1 cellular context compared by ENCODE assay signal in the genomic region with DNA sequence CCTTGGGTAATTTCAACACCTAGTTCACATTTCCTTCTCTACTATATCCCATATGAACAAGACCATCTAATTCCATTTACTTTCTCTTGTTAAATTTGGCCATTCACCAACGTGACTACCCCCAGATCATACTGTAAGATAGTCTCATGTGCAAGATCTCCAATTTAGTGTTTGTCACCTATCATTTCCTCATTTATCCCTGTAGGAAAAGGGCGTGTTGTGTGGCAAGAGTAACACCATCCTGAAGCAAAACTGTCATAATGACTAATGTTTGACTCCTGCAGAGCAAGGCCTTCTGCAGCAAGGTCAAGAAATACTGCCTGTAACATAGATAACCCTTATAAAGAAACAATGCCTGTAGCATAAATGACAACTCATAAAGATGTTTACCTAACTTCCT.
TF ChIP-seq lines count a peak whose summit lies in the region.

No MANE protein-coding gene starts in this region.

TF ChIP-seq in K562, 482 proteins besides CTCF, POLR2A, EP300 and RAD21 (continued from another document):
- TF ChIP-seq, protein P1, sequence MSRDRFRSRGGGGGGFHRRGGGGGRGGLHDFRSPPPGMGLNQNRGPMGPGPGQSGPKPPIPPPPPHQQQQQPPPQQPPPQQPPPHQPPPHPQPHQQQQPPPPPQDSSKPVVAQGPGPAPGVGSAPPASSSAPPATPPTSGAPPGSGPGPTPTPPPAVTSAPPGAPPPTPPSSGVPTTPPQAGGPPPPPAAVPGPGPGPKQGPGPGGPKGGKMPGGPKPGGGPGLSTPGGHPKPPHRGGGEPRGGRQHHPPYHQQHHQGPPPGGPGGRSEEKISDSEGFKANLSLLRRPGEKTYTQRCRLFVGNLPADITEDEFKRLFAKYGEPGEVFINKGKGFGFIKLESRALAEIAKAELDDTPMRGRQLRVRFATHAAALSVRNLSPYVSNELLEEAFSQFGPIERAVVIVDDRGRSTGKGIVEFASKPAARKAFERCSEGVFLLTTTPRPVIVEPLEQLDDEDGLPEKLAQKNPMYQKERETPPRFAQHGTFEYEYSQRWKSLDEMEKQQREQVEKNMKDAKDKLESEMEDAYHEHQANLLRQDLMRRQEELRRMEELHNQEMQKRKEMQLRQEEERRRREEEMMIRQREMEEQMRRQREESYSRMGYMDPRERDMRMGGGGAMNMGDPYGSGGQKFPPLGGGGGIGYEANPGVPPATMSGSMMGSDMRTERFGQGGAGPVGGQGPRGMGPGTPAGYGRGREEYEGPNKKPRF (IDR thresholded peaks at IDR 0.05; ENCODE audit: low read depth, low read length) = no peak
- TF ChIP-seq, protein P2, sequence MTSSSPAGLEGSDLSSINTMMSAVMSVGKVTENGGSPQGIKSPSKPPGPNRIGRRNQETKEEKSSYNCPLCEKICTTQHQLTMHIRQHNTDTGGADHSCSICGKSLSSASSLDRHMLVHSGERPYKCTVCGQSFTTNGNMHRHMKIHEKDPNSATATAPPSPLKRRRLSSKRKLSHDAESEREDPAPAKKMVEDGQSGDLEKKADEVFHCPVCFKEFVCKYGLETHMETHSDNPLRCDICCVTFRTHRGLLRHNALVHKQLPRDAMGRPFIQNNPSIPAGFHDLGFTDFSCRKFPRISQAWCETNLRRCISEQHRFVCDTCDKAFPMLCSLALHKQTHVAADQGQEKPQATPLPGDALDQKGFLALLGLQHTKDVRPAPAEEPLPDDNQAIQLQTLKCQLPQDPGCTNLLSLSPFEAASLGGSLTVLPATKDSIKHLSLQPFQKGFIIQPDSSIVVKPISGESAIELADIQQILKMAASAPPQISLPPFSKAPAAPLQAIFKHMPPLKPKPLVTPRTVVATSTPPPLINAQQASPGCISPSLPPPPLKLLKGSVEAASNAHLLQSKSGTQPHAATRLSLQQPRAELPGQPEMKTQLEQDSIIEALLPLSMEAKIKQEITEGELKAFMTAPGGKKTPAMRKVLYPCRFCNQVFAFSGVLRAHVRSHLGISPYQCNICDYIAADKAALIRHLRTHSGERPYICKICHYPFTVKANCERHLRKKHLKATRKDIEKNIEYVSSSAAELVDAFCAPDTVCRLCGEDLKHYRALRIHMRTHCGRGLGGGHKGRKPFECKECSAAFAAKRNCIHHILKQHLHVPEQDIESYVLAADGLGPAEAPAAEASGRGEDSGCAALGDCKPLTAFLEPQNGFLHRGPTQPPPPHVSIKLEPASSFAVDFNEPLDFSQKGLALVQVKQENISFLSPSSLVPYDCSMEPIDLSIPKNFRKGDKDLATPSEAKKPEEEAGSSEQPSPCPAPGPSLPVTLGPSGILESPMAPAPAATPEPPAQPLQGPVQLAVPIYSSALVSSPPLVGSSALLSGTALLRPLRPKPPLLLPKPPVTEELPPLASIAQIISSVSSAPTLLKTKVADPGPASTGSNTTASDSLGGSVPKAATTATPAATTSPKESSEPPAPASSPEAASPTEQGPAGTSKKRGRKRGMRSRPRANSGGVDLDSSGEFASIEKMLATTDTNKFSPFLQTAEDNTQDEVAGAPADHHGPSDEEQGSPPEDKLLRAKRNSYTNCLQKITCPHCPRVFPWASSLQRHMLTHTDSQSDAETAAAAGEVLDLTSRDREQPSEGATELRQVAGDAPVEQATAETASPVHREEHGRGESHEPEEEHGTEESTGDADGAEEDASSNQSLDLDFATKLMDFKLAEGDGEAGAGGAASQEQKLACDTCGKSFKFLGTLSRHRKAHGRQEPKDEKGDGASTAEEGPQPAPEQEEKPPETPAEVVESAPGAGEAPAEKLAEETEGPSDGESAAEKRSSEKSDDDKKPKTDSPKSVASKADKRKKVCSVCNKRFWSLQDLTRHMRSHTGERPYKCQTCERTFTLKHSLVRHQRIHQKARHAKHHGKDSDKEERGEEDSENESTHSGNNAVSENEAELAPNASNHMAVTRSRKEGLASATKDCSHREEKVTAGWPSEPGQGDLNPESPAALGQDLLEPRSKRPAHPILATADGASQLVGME (CRISPR knock-in tag; IDR thresholded peaks at IDR 0.05) = no peak
- TF ChIP-seq, protein P3, sequence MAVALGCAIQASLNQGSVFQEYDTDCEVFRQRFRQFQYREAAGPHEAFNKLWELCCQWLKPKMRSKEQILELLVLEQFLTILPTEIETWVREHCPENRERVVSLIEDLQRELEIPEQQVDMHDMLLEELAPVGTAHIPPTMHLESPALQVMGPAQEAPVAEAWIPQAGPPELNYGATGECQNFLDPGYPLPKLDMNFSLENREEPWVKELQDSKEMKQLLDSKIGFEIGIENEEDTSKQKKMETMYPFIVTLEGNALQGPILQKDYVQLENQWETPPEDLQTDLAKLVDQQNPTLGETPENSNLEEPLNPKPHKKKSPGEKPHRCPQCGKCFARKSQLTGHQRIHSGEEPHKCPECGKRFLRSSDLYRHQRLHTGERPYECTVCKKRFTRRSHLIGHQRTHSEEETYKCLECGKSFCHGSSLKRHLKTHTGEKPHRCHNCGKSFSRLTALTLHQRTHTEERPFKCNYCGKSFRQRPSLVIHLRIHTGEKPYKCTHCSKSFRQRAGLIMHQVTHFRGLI (CRISPR knock-in tag; IDR thresholded peaks at IDR 0.05) = no peak
- peak; percentile 36 for TF ChIP-seq MEIS2 (IDR thresholded peaks at IDR 0.05; ENCODE audit: partially characterized antibody)
- TF ChIP-seq, protein P4, sequence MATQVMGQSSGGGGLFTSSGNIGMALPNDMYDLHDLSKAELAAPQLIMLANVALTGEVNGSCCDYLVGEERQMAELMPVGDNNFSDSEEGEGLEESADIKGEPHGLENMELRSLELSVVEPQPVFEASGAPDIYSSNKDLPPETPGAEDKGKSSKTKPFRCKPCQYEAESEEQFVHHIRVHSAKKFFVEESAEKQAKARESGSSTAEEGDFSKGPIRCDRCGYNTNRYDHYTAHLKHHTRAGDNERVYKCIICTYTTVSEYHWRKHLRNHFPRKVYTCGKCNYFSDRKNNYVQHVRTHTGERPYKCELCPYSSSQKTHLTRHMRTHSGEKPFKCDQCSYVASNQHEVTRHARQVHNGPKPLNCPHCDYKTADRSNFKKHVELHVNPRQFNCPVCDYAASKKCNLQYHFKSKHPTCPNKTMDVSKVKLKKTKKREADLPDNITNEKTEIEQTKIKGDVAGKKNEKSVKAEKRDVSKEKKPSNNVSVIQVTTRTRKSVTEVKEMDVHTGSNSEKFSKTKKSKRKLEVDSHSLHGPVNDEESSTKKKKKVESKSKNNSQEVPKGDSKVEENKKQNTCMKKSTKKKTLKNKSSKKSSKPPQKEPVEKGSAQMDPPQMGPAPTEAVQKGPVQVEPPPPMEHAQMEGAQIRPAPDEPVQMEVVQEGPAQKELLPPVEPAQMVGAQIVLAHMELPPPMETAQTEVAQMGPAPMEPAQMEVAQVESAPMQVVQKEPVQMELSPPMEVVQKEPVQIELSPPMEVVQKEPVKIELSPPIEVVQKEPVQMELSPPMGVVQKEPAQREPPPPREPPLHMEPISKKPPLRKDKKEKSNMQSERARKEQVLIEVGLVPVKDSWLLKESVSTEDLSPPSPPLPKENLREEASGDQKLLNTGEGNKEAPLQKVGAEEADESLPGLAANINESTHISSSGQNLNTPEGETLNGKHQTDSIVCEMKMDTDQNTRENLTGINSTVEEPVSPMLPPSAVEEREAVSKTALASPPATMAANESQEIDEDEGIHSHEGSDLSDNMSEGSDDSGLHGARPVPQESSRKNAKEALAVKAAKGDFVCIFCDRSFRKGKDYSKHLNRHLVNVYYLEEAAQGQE (CRISPR knock-in tag; IDR thresholded peaks at IDR 0.05; ENCODE audit: low read depth) = no peak
- TF ChIP-seq, protein P5, sequence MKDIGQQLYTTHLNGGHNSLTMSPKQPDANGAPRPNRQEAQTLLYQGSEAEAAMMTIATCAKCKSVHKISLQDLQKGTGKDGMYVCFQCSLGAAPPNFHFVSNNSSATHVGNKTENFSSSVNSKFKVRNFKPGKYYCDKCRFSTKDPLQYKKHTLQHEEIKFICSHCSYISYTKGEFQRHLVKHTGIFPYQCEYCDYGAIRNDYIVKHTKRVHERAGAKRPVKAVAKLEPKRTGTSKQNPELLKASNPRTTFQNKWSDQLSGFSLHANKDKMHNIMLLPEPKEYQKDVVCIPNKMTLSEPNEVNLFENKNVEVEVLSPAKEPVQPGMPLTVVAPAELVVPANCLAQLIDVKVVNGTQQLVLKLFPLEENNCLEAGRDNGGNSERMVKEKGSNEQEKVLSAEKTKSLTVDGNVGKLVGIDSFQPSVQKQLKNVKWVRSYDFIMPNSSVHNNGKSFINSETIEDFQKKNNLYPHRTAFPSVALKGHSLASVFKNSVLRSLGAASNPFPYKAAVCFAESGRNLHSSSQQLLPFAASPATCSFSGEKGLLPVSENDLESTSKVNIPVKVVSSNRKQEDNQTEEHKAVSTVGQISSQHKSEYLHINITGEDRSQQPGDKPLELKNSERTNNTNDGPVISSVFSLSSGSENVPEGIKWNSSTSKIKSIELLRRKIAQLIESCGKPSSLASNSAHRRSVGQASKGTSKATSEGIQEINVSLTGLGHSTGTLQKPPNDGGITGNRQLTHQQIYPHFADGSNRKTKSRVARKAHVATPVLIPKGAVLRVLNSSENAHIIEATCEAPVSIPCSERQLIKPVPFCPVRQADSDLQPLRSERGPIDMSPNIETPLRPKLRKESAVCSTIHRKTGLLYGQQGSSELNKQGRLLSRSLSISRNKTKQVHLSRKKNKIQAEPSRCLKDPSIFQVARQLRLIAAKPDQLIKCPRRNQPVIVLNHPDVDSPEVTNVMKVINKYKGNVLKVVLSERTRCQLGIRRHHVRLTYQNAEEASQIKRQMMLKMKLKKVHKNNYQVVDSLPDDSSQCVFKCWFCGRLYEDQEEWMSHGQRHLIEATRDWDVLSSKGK (CRISPR knock-in tag; IDR thresholded peaks at IDR 0.05) = no peak
- no peak for TF ChIP-seq ZC3H11A (IDR thresholded peaks at IDR 0.05; ENCODE audit: low read depth, low read length)
- 0 out of 2 replicates have a peak, but pooled peaks have one; percentile 33 for TF ChIP-seq ZNF311 (CRISPR knock-in tag; IDR thresholded peaks at IDR 0.05)
- TF ChIP-seq, protein P6, sequence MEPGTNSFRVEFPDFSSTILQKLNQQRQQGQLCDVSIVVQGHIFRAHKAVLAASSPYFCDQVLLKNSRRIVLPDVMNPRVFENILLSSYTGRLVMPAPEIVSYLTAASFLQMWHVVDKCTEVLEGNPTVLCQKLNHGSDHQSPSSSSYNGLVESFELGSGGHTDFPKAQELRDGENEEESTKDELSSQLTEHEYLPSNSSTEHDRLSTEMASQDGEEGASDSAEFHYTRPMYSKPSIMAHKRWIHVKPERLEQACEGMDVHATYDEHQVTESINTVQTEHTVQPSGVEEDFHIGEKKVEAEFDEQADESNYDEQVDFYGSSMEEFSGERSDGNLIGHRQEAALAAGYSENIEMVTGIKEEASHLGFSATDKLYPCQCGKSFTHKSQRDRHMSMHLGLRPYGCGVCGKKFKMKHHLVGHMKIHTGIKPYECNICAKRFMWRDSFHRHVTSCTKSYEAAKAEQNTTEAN (CRISPR knock-in tag; IDR thresholded peaks at IDR 0.05) = no peak
- TF ChIP-seq, protein P7, sequence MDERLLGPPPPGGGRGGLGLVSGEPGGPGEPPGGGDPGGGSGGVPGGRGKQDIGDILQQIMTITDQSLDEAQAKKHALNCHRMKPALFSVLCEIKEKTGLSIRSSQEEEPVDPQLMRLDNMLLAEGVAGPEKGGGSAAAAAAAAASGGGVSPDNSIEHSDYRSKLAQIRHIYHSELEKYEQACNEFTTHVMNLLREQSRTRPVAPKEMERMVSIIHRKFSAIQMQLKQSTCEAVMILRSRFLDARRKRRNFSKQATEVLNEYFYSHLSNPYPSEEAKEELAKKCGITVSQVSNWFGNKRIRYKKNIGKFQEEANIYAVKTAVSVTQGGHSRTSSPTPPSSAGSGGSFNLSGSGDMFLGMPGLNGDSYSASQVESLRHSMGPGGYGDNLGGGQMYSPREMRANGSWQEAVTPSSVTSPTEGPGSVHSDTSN (CRISPR knock-in tag; IDR thresholded peaks at IDR 0.05; ENCODE audit: low read depth) = no peak
- TF ChIP-seq, protein P7 (tag; conservative IDR thresholded peaks at IDR 0.05; ENCODE audit: low read depth) = 0 out of 2 replicates have a peak, but pooled peaks have one; percentile 29
- TF ChIP-seq PHB (CRISPR knock-in tag; IDR thresholded peaks at IDR 0.05) = no peak
- no peak for TF ChIP-seq ZNF551 (CRISPR knock-in tag; IDR thresholded peaks at IDR 0.05)
